ENCODE assay signal across 8 cellular contexts in genomic region chr12:1117970-1118563, GRCh38.
A peak's percentile ranks its signal among the peaks of the same experiment; 100 is the strongest.
DNase-seq lines count a peak whose midpoint lies in the region; ATAC-seq, FAIRE-seq and TF ChIP-seq lines count a peak whose summit lies in the region.

No MANE protein-coding gene starts in this region.

- H3K79me1 ChIP-seq in H1 (ENCODE audit: low read depth, low read length) (no peaks in the 10 kb centered on the region), mesendoderm (ENCODE audit: low read length) (no peaks in the 10 kb centered on the region)

- H3K23me2 ChIP-seq in H1 (ENCODE audit: low read depth, low read length) = no peaks in the 10 kb centered on the region; the same call in 1 of the 2 replicates

- H3K9ac ChIP-seq in H1 (replicated peaks in 1 of 4; ENCODE audit: extremely low read depth in 1 of 4, low read depth in 3 of 4, low read length in 3 of 4) (no peak overlapping the region), mesendoderm (ENCODE audit: low read length) (no peak overlapping the region)

- intact Hi-C loops in activated CD8-positive, alpha-beta T cell treated with anti-CD3 and anti-CD28 coated beads for 36 hours (cut with micrococcal nuclease) = loop anchor here (5.0 kb wide), 1 partner anchor 464 kb away; no protein-coding TSS in a partner anchor

- H3K27me3 Mint-ChIP-seq in activated CD8-positive, alpha-beta T cell treated with anti-CD3 and anti-CD28 coated beads for 36 hours = no peaks in the 10 kb centered on the region

- H3K23ac ChIP-seq in H1 (ENCODE audit: insufficient read length) (no peak overlapping the region), mesendoderm (ENCODE audit: low read length) (no peak overlapping the region)

- H3K4ac ChIP-seq in H1 (replicated peaks; ENCODE audit: insufficient read length, low read depth, low read length) = no peak overlapping the region
- no peak overlapping the region for H3K4ac ChIP-seq in mesendoderm (ENCODE audit: low read depth, low read length)

- H3K4me3 Mint-ChIP-seq in activated CD8-positive, alpha-beta T cell treated with anti-CD3 and anti-CD28 coated beads for 36 hours = no peak overlapping the region

- H4K91ac ChIP-seq in H1 (replicated peaks; ENCODE audit: insufficient read length, low read length) = no peak overlapping the region

- H3K18ac ChIP-seq in H1 (ENCODE audit: extremely low read depth, low read length) (no peak overlapping the region), mesendoderm (ENCODE audit: low read length) (no peak overlapping the region)

- no peak overlapping the region for H2BK12ac ChIP-seq in H1 (ENCODE audit: low read depth, low read length)

- H3K14ac ChIP-seq in H1 (ENCODE audit: insufficient read length) = no peak overlapping the region

- H2BK15ac ChIP-seq in H1 (ENCODE audit: low read length) = no peak overlapping the region
- no peak overlapping the region for H2BK15ac ChIP-seq in mesendoderm (replicated peaks; ENCODE audit: low read depth)

- POLR2A ChIA-PET in activated CD8-positive, alpha-beta T cell treated with anti-CD3 and anti-CD28 coated beads for 36 hours (lab: Charles Lee) = interaction anchor here (0.8 to 0.9 kb wide), 2 partner anchors 465 to 475 kb away, joined by 4 read pairs; no protein-coding TSS in a partner anchor
- POLR2A ChIA-PET in H1 (lab: Charles Lee; ENCODE audit: partially characterized antibody) = interaction anchor here (0.9 to 1.0 kb wide), 2 partner anchors 98 to 466 kb away, joined by 3 to 5 read pairs; no protein-coding TSS in a partner anchor

- peaks cover 3 to 7% of the 10 kb centered on the region in 2 experiments for H4K20me1 ChIP-seq in H1 (replicated peaks in 1 of 2; ENCODE audit: control insufficient read depth in 1 of 2, insufficient read depth in 2 of 2, low read length in 2 of 2)

- H4K5ac ChIP-seq in H1 (ENCODE audit: insufficient read length, low read depth, low read length) (no peak overlapping the region), mesendoderm (ENCODE audit: low read length) (no peak overlapping the region)

- no peak overlapping the region for H4K8ac ChIP-seq in H1 (ENCODE audit: extremely low read depth, insufficient read depth, low read length)
- no peak overlapping the region for H4K8ac ChIP-seq in mesendoderm (ENCODE audit: low read depth, low read length)

- DNase-seq in Ammon's horn (ENCODE audit: low spot score) = peak; percentile 78
- DNase-seq in HPDE6-E6E7 (ENCODE audit: extremely low spot score) = peak; percentile 5
- DNase-seq in NCI-H82 treated with DMSO at 0.1 percent for 48 hours (lab: John Stamatoyannopoulos, UW; ENCODE audit: unreplicated experiment) = peak; percentile 37
- peak; percentile 87 for DNase-seq in activated CD8-positive, alpha-beta T cell treated with anti-CD3 and anti-CD28 coated beads for 36 hours
- peak in 1 of 2 experiments; percentile 69 for DNase-seq in H1 (ENCODE audit: low read depth in 1 of 2, low spot score in 2 of 2)
- DNase-seq in mesendoderm = peak; percentile 65
- DNase-seq in stimulated activated CD8-positive, alpha-beta memory T cell treated with anti-CD3 and anti-CD28 coated beads, Interleukin-2, amount 100 ng/mL, for 48 hours (ENCODE audit: low read depth in 2 of 2) = peak; percentile 27 to 44

- H3K4me2 ChIP-seq in H1 (ENCODE audit: insufficient read depth in 1 of 2, low read depth in 2 of 2, low read length in 2 of 2) (no peak overlapping the region), mesendoderm (ENCODE audit: low read length) (no peak overlapping the region)

- H3K9me3 ChIP-seq in H1 (ENCODE audit: insufficient read depth in 2 of 2, low read depth in 1 of 2, low read length in 1 of 2) = no peaks in the 10 kb centered on the region

- ATAC-seq in activated CD8-positive, alpha-beta T cell treated with anti-CD3 and anti-CD28 coated beads for 36 hours = peak; percentile 77
- ATAC-seq in GM21619 (IDR thresholded peaks at IDR 0.05; ENCODE audit: unreplicated experiment) = no peak

- TF ChIP-seq POLR2A in H1 (IDR thresholded peaks at IDR 0.05; ENCODE audit: control extremely low read depth in 1 of 2, low read depth in 2 of 2, low read length in 2 of 2) = no peak

- H3K36me3 Mint-ChIP-seq in activated CD8-positive, alpha-beta T cell treated with anti-CD3 and anti-CD28 coated beads for 36 hours (ENCODE audit: low read depth) = no peaks in the 10 kb centered on the region

- H2AK5ac ChIP-seq in H1 (ENCODE audit: low read depth, low read length) = no peak overlapping the region
- no peak overlapping the region for H2AK5ac ChIP-seq in mesendoderm (ENCODE audit: low read length)

- no peak overlapping the region for H2AFZ ChIP-seq in H1 (ENCODE audit: low read length)

- H3K4me1 ChIP-seq in H1 (replicated peaks in 1 of 4; ENCODE audit: control insufficient read depth in 3 of 4, insufficient read depth in 4 of 4, low read length in 3 of 4) (no peaks in the 10 kb centered on the region), mesendoderm (ENCODE audit: control insufficient read depth, low read depth, low read length) (no peaks in the 10 kb centered on the region)

- H3K79me2 ChIP-seq in H1 (ENCODE audit: control insufficient read depth in 1 of 2, insufficient read depth in 2 of 2, low read length in 2 of 2) (no peaks in the 10 kb centered on the region), mesendoderm (ENCODE audit: control insufficient read depth, insufficient read depth, low read length) (no peaks in the 10 kb centered on the region)

- CTCF ChIA-PET in activated CD8-positive, alpha-beta T cell treated with anti-CD3 and anti-CD28 coated beads for 36 hours (lab: Charles Lee) = interaction anchor here (0.6 to 4.7 kb wide), 107 partner anchors 10 to 822 kb away, joined by 3 to 177 read pairs (median 4); partner anchors contain the start of gene RAD52
- CTCF ChIA-PET in H1 (lab: Charles Lee; ENCODE audit: partially characterized antibody) = interaction anchor here (0.6 to 4.6 kb wide), 104 partner anchors 8 to 549 kb away, joined by 3 to 66 read pairs (median 4); no protein-coding TSS in a partner anchor

- no peak overlapping the region for H3K4me3 ChIP-seq in H1 (ENCODE audit: extremely low read depth in 1 of 4, insufficient read depth in 2 of 4, low read depth in 3 of 4, low read length in 4 of 4)
- H3K4me3 ChIP-seq in mesendoderm (ENCODE audit: low read length) = no peak overlapping the region

- H3K36me3 ChIP-seq in H1 (ENCODE audit: control insufficient read depth in 2 of 4, insufficient read depth in 4 of 4, low read length in 3 of 4) (no peaks in the 10 kb centered on the region), mesendoderm (ENCODE audit: control insufficient read depth, insufficient read depth, low read length) (no peaks in the 10 kb centered on the region)

- peak; percentile 93 to 94 for TF ChIP-seq RAD21 in H1 (IDR thresholded peaks at IDR 0.05 in 1 of 2, conservative IDR thresholded peaks at IDR 0.05 in 1 of 2; ENCODE audit: low read depth in 2 of 2, low read length in 2 of 2)

- 31% methylated on average over 5 of the region's 5 CpGs; no CpG with 5 or more reads in 1 of the 2 experiments for WGBS in H1 (ENCODE audit: extremely low coverage in 1 of 2, insufficient coverage in 1 of 2, insufficient read length in 1 of 2, insufficient replicate concordance in 2 of 2, low coverage in 1 of 2, low lambda C conversion rate in 2 of 2, missing lambda C conversion rate in 1 of 2), 2 experiments
- WGBS in mesendoderm (ENCODE audit: extremely low coverage, insufficient coverage, low lambda C conversion rate) = no CpG with 5 or more reads among the region's 5 CpGs

- peak; percentile 97 for TF ChIP-seq CTCF in activated CD8-positive, alpha-beta T cell treated with anti-CD3 and anti-CD28 coated beads for 36 hours (IDR thresholded peaks at IDR 0.05)
- TF ChIP-seq CTCF in H1 (IDR thresholded peaks at IDR 0.05; ENCODE audit: control extremely low read depth in 1 of 3, insufficient read depth in 1 of 3, low read depth in 1 of 3, low read length in 3 of 3) = peak; percentile 31 to 82 (median 74)

- H3K27me3 ChIP-seq in H1 (replicated peaks in 1 of 4; ENCODE audit: control insufficient read depth in 3 of 4, extremely low read depth in 1 of 4, insufficient read depth in 3 of 4, low read length in 3 of 4) (peaks cover 9 to 29% (median 24%) of the 10 kb centered on the region in 4 experiments), mesendoderm (ENCODE audit: insufficient read depth, low read length, poor library complexity) (peaks cover 2% of the 10 kb centered on the region)

- peak; percentile 83 for FAIRE-seq in H1 (lab: Jason Lieb, UNC)

- no peak overlapping the region for H3K27ac Mint-ChIP-seq in activated CD8-positive, alpha-beta T cell treated with anti-CD3 and anti-CD28 coated beads for 36 hours

- peaks cover 19% of the 10 kb centered on the region for H3K4me1 Mint-ChIP-seq in activated CD8-positive, alpha-beta T cell treated with anti-CD3 and anti-CD28 coated beads for 36 hours (ENCODE audit: low read depth)

- H2BK20ac ChIP-seq in H1 (ENCODE audit: low read length) = no peak overlapping the region

- H2BK5ac ChIP-seq in H1 (ENCODE audit: low read depth, low read length) = no peak overlapping the region
- H2BK5ac ChIP-seq in mesendoderm (ENCODE audit: low read length) = no peak overlapping the region

- H3K56ac ChIP-seq in H1 (replicated peaks; ENCODE audit: insufficient read length, low read depth, low read length) (no peak overlapping the region), mesendoderm (ENCODE audit: low read length) (no peak overlapping the region)

- H3K27ac ChIP-seq in H1 (ENCODE audit: low read depth, low read length) (no peak overlapping the region), mesendoderm (ENCODE audit: low read depth, low read length) (no peak overlapping the region)

- no peak for TF ChIP-seq EP300 in H1 (IDR thresholded peaks at IDR 0.05; ENCODE audit: borderline replicate concordance in 1 of 2, low read depth in 2 of 2, low read length in 2 of 2)

- H2BK120ac ChIP-seq in H1 (replicated peaks; ENCODE audit: low read depth, low read length) (no peak overlapping the region), mesendoderm (ENCODE audit: low read depth, low read length) (no peak overlapping the region)

- H3K9me3 Mint-ChIP-seq in activated CD8-positive, alpha-beta T cell treated with anti-CD3 and anti-CD28 coated beads for 36 hours = no peaks in the 10 kb centered on the region

TF ChIP-seq in H1, 55 proteins besides CTCF, POLR2A, EP300 and RAD21 (continues in another document):
- TF ChIP-seq GABPA (IDR thresholded peaks at IDR 0.05; ENCODE audit: borderline replicate concordance, insufficient read depth, low read length) = no peak
- TF ChIP-seq USF2 (IDR thresholded peaks at IDR 0.05; ENCODE audit: low read length) = no peak
- TF ChIP-seq ASH2L (IDR thresholded peaks at IDR 0.05; ENCODE audit: low read length) = no peak
